22 cellular contexts compared by ENCODE assay signal in the genomic region with DNA sequence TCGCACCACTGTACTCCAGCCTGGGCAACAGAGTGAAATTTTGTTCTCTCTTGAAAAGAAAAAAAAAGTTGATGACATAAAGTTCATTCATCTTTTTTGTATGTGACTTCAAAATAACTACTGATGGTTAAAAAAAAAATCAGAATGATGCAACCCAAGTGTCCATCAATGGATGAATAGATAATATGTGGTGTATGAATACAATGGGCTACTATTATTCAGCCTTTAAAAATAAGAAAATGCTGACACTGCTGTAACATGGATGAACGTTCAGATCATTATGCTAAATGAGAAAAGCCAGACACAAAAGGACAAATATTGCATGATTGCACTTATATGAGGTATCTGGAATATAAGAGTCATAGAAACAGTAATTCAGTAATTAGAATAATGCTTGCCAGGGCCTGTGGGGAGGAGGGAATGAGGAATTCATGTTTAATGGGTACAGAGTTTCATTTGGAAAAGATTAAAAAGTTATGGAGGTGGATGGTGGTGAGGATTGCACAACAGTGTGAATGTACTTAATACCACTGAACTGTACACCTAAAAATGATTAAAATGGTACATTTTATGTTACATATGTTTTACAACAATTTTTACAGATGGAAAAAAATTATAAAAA.
"Had no signal": no experiment of that assay in that cellular context is flagged by ENCODE, and none has a peak within 500 bp of the region (broad histone marks: within the 10 kb centered on the region; RNA-seq: fewer than 3 reads in every experiment).

No MANE protein-coding gene starts in this region.

- H3K27ac ChIP-seq: cardiac muscle cell, dorsolateral prefrontal cortex, hepatocyte, left lung, right atrium auricular region, testis, upper lobe of right lung had no signal

- H3K4me2 ChIP-seq: hepatocyte had no signal

- H3K36me3 ChIP-seq: cardiac muscle cell, left lung, right atrium auricular region, upper lobe of right lung had no signal

- H3K36me3 Mint-ChIP-seq: natural killer cell had no signal

- H3K27ac Mint-ChIP-seq: activated CD4-positive, alpha-beta T cell treated with anti-CD3 and anti-CD28 coated beads, Interleukin-2, amount 10 ng/mL, durations not matched to agents 24 days and 14 days; endodermal cell; natural killer cell had no signal

- FAIRE-seq: astrocyte, kidney, small intestine had no signal

- H2AFZ ChIP-seq: hepatocyte had no signal

- H3K4me3 ChIP-seq: cardiac muscle cell, dorsolateral prefrontal cortex, hepatocyte, left lung, right atrium auricular region, testis, upper lobe of right lung had no signal

- H3K9me3 Mint-ChIP-seq: activated CD4-positive, alpha-beta T cell treated with anti-CD3 and anti-CD28 coated beads, Interleukin-2, amount 10 ng/mL, durations not matched to agents 24 days and 14 days; endodermal cell; natural killer cell had no signal

- H3K4me3 Mint-ChIP-seq: activated CD4-positive, alpha-beta T cell treated with anti-CD3 and anti-CD28 coated beads, Interleukin-2, amount 10 ng/mL, durations not matched to agents 24 days and 14 days; endodermal cell; natural killer cell had no signal

- ATAC-seq: left lung, natural killer cell, upper lobe of right lung had no signal

- DNase-seq: activated CD4-positive, alpha-beta T cell treated with anti-CD3 and anti-CD28 coated beads, Interleukin-2, amount 10 ng/mL, durations not matched to agents 24 days and 14 days; activated CD4-positive, CD25-positive, alpha-beta regulatory T cell; activated effector memory CD4-positive, alpha-beta T cell treated with anti-CD3 and anti-CD28 coated beads, Interleukin-2, amount 50 U/mL, for 16 hours; activated T-cell treated with anti-CD3 and anti-CD28 coated beads for 4 hours; dorsolateral prefrontal cortex; endodermal cell; erythroblast; kidney; left lung; mesenchymal stem cell; natural killer cell; small intestine; stimulated activated CD4-positive, alpha-beta T cell treated with anti-CD3 and anti-CD28 coated beads, Interleukin-4, amount 100 ng/mL, for 4 hours; stimulated activated CD8-positive, alpha-beta memory T cell treated with anti-CD3 and anti-CD28 coated beads, Interleukin-4, amount 100 ng/mL, for 48 hours; stimulated activated naive CD4-positive, alpha-beta T cell treated with Interleukin-2 at 50 U/mL for 16 hours; SW 1271; testis; upper lobe of right lung had no signal

- H3K27me3 ChIP-seq: cardiac muscle cell, dorsolateral prefrontal cortex, hepatocyte, left lung, right atrium auricular region, testis, upper lobe of right lung had no signal

- H3K4me1 ChIP-seq: right atrium auricular region had no signal

- H3K27me3 Mint-ChIP-seq: activated CD4-positive, alpha-beta T cell treated with anti-CD3 and anti-CD28 coated beads, Interleukin-2, amount 10 ng/mL, durations not matched to agents 24 days and 14 days had no signal

- H3K9me3 ChIP-seq: left lung, right atrium auricular region, testis, upper lobe of right lung had no signal
